Comparison of ENCODE assay signal across 10 cellular contexts in genomic region chr12:3944620-3945019, GRCh38.
"Had no signal": no experiment of that assay in that cellular context is flagged by ENCODE, and none has a peak within 500 bp of the region (broad histone marks: within the 10 kb centered on the region; RNA-seq: fewer than 3 reads in every experiment).

No MANE protein-coding gene starts in this region.

- H3K36me3 ChIP-seq: breast epithelium, right lobe of liver, spleen, suprapubic skin had no signal

- H3K4me1 ChIP-seq: breast epithelium, right lobe of liver, suprapubic skin had no signal

- ATAC-seq: activated CD4-positive, CD25-positive, alpha-beta regulatory T cell treated with anti-CD3 and anti-CD28 coated beads, Interleukin-2, amount 50 U/mL, for 24 hours; right lobe of liver had no signal

- H3K27me3 ChIP-seq: breast epithelium, right lobe of liver, spleen had no signal

- H3K4me3 ChIP-seq: breast epithelium, right lobe of liver, spleen, suprapubic skin had no signal

- DNase-seq: activated naive CD8-positive, alpha-beta T cell treated with anti-CD3 and anti-CD28 coated beads for 36 hours; amygdala; cerebellar nuclear complex; head of caudate nucleus; right lobe of liver; spleen; T-helper 9 cell had no signal

- H3K27ac ChIP-seq: breast epithelium, right lobe of liver, spleen, suprapubic skin had no signal

- H3K9me3 ChIP-seq: breast epithelium, right lobe of liver, spleen, suprapubic skin had no signal
